ENCODE assay signal across 2 cellular contexts in the genomic region with DNA sequence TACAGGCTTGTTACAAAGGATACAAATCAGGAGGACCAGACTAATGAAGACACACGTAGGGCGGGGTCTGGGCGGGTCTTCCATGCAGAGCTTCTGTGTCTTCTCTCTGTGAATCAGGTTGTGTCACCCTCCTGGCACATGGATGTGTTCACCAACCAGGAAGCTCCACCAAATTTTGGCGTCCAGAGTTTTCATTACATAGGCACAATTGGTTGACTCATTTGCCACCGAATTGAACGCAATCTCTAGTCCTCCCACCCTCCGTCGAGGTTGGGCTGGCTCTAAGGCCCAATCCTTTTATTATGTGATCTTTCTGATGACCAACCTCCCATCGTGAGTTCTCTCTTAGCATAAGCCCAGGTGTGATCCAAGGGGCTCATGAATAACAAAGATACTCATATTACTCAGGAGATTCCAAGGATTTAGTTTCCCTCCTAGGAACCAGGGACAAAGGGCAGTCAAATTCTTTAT.
TF ChIP-seq lines count a peak whose summit lies in the region.

No MANE protein-coding gene starts in this region.

TF ChIP-seq in GM23338, 12 proteins besides CTCF, POLR2A, EP300 and RAD21:
- TF ChIP-seq EZH2 (IDR thresholded peaks at IDR 0.05; ENCODE audit: low read depth, unreplicated experiment) (no peak), NANOG (IDR thresholded peaks at IDR 0.05; ENCODE audit: borderline replicate concordance) (peak; percentile 51; the same call in 1 of the 2 replicates), CREB1 (CRISPR knock-in tag; IDR thresholded peaks at IDR 0.05; ENCODE audit: low read depth) (peak; percentile 50; the same call in 1 of the 2 replicates)
- TF ChIP-seq, protein P1, sequence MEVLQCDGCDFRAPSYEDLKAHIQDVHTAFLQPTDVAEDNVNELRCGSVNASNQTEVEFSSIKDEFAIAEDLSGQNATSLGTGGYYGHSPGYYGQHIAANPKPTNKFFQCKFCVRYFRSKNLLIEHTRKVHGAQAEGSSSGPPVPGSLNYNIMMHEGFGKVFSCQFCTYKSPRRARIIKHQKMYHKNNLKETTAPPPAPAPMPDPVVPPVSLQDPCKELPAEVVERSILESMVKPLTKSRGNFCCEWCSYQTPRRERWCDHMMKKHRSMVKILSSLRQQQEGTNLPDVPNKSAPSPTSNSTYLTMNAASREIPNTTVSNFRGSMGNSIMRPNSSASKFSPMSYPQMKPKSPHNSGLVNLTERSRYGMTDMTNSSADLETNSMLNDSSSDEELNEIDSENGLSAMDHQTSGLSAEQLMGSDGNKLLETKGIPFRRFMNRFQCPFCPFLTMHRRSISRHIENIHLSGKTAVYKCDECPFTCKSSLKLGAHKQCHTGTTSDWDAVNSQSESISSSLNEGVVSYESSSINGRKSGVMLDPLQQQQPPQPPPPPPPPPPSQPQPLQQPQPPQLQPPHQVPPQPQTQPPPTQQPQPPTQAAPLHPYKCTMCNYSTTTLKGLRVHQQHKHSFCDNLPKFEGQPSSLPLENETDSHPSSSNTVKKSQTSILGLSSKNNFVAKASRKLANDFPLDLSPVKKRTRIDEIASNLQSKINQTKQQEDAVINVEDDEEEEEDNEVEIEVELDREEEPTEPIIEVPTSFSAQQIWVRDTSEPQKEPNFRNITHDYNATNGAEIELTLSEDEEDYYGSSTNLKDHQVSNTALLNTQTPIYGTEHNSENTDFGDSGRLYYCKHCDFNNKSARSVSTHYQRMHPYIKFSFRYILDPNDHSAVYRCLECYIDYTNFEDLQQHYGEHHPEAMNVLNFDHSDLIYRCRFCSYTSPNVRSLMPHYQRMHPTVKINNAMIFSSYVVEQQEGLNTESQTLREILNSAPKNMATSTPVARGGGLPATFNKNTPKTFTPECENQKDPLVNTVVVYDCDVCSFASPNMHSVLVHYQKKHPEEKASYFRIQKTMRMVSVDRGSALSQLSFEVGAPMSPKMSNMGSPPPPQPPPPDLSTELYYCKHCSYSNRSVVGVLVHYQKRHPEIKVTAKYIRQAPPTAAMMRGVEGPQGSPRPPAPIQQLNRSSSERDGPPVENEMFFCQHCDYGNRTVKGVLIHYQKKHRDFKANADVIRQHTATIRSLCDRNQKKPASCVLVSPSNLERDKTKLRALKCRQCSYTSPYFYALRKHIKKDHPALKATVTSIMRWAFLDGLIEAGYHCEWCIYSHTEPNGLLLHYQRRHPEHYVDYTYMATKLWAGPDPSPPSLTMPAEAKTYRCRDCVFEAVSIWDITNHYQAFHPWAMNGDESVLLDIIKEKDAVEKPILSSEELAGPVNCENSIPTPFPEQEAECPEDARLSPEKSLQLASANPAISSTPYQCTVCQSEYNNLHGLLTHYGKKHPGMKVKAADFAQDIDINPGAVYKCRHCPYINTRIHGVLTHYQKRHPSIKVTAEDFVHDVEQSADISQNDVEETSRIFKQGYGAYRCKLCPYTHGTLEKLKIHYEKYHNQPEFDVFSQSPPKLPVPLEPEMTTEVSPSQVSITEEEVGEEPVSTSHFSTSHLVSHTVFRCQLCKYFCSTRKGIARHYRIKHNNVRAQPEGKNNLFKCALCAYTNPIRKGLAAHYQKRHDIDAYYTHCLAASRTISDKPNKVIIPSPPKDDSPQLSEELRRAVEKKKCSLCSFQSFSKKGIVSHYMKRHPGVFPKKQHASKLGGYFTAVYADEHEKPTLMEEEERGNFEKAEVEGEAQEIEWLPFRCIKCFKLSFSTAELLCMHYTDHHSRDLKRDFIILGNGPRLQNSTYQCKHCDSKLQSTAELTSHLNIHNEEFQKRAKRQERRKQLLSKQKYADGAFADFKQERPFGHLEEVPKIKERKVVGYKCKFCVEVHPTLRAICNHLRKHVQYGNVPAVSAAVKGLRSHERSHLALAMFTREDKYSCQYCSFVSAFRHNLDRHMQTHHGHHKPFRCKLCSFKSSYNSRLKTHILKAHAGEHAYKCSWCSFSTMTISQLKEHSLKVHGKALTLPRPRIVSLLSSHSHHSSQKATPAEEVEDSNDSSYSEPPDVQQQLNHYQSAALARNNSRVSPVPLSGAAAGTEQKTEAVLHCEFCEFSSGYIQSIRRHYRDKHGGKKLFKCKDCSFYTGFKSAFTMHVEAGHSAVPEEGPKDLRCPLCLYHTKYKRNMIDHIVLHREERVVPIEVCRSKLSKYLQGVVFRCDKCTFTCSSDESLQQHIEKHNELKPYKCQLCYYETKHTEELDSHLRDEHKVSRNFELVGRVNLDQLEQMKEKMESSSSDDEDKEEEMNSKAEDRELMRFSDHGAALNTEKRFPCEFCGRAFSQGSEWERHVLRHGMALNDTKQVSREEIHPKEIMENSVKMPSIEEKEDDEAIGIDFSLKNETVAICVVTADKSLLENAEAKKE (CRISPR knock-in tag; IDR thresholded peaks at IDR 0.05): 0 out of 2 replicates have a peak, but pooled peaks have one; percentile 12

TF ChIP-seq in H1, 55 proteins besides CTCF, POLR2A, EP300 and RAD21:
- TF ChIP-seq, protein P2, sequence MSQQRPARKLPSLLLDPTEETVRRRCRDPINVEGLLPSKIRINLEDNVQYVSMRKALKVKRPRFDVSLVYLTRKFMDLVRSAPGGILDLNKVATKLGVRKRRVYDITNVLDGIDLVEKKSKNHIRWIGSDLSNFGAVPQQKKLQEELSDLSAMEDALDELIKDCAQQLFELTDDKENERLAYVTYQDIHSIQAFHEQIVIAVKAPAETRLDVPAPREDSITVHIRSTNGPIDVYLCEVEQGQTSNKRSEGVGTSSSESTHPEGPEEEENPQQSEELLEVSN (IDR thresholded peaks at IDR 0.05): peak; percentile 57
- TF ChIP-seq TCF12 (IDR thresholded peaks at IDR 0.05; ENCODE audit: low read depth, low read length): peak; percentile 92
- peak; percentile 50 for TF ChIP-seq TAF7 (optimal IDR thresholded peaks at IDR 0.05; ENCODE audit: borderline replicate concordance, low read depth, low read length)
- peak; percentile 76 for TF ChIP-seq POLR2AphosphoS5 (IDR thresholded peaks at IDR 0.05; ENCODE audit: low read depth, low read length)
- TF ChIP-seq TBP (IDR thresholded peaks at IDR 0.05; ENCODE audit: low read depth, low read length): peak; percentile 43; the same call in 1 of the 2 replicates
- TF ChIP-seq NANOG (IDR thresholded peaks at IDR 0.05; ENCODE audit: insufficient read depth, low read depth, low read length, poor library complexity, severe bottlenecking): no peak
- no peak for TF ChIP-seq YY1 (IDR thresholded peaks at IDR 0.05; ENCODE audit: low read depth, low read length)
- TF ChIP-seq, protein P3, sequence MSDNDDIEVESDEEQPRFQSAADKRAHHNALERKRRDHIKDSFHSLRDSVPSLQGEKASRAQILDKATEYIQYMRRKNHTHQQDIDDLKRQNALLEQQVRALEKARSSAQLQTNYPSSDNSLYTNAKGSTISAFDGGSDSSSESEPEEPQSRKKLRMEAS (IDR thresholded peaks at IDR 0.05): peak; percentile 32; the same call in 1 of the 2 replicates
- TF ChIP-seq EGR1 (IDR thresholded peaks at IDR 0.05; ENCODE audit: borderline replicate concordance, low read depth, low read length): no peak
- TF ChIP-seq SP1 (IDR thresholded peaks at IDR 0.05; ENCODE audit: low read depth, low read length): peak; percentile 38; the same call in 1 of the 2 replicates
- 0 out of 2 replicates have a peak, but pooled peaks have one; percentile 46 for TF ChIP-seq POU5F1 (IDR thresholded peaks at IDR 0.05; ENCODE audit: low read depth, low read length)
- TF ChIP-seq, protein P4, sequence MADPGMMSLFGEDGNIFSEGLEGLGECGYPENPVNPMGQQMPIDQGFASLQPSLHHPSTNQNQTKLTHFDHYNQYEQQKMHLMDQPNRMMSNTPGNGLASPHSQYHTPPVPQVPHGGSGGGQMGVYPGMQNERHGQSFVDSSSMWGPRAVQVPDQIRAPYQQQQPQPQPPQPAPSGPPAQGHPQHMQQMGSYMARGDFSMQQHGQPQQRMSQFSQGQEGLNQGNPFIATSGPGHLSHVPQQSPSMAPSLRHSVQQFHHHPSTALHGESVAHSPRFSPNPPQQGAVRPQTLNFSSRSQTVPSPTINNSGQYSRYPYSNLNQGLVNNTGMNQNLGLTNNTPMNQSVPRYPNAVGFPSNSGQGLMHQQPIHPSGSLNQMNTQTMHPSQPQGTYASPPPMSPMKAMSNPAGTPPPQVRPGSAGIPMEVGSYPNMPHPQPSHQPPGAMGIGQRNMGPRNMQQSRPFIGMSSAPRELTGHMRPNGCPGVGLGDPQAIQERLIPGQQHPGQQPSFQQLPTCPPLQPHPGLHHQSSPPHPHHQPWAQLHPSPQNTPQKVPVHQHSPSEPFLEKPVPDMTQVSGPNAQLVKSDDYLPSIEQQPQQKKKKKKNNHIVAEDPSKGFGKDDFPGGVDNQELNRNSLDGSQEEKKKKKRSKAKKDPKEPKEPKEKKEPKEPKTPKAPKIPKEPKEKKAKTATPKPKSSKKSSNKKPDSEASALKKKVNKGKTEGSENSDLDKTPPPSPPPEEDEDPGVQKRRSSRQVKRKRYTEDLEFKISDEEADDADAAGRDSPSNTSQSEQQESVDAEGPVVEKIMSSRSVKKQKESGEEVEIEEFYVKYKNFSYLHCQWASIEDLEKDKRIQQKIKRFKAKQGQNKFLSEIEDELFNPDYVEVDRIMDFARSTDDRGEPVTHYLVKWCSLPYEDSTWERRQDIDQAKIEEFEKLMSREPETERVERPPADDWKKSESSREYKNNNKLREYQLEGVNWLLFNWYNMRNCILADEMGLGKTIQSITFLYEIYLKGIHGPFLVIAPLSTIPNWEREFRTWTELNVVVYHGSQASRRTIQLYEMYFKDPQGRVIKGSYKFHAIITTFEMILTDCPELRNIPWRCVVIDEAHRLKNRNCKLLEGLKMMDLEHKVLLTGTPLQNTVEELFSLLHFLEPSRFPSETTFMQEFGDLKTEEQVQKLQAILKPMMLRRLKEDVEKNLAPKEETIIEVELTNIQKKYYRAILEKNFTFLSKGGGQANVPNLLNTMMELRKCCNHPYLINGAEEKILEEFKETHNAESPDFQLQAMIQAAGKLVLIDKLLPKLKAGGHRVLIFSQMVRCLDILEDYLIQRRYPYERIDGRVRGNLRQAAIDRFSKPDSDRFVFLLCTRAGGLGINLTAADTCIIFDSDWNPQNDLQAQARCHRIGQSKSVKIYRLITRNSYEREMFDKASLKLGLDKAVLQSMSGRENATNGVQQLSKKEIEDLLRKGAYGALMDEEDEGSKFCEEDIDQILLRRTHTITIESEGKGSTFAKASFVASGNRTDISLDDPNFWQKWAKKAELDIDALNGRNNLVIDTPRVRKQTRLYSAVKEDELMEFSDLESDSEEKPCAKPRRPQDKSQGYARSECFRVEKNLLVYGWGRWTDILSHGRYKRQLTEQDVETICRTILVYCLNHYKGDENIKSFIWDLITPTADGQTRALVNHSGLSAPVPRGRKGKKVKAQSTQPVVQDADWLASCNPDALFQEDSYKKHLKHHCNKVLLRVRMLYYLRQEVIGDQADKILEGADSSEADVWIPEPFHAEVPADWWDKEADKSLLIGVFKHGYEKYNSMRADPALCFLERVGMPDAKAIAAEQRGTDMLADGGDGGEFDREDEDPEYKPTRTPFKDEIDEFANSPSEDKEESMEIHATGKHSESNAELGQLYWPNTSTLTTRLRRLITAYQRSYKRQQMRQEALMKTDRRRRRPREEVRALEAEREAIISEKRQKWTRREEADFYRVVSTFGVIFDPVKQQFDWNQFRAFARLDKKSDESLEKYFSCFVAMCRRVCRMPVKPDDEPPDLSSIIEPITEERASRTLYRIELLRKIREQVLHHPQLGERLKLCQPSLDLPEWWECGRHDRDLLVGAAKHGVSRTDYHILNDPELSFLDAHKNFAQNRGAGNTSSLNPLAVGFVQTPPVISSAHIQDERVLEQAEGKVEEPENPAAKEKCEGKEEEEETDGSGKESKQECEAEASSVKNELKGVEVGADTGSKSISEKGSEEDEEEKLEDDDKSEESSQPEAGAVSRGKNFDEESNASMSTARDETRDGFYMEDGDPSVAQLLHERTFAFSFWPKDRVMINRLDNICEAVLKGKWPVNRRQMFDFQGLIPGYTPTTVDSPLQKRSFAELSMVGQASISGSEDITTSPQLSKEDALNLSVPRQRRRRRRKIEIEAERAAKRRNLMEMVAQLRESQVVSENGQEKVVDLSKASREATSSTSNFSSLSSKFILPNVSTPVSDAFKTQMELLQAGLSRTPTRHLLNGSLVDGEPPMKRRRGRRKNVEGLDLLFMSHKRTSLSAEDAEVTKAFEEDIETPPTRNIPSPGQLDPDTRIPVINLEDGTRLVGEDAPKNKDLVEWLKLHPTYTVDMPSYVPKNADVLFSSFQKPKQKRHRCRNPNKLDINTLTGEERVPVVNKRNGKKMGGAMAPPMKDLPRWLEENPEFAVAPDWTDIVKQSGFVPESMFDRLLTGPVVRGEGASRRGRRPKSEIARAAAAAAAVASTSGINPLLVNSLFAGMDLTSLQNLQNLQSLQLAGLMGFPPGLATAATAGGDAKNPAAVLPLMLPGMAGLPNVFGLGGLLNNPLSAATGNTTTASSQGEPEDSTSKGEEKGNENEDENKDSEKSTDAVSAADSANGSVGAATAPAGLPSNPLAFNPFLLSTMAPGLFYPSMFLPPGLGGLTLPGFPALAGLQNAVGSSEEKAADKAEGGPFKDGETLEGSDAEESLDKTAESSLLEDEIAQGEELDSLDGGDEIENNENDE (IDR thresholded peaks at IDR 0.05; ENCODE audit: insufficient replicate concordance, low read length): no peak
- peak; percentile 20; the same call in 1 of the 2 replicates for TF ChIP-seq TAF1 (IDR thresholded peaks at IDR 0.05; ENCODE audit: low read depth, low read length)
- peak; percentile 71 for TF ChIP-seq TEAD4 (IDR thresholded peaks at IDR 0.05; ENCODE audit: low read depth, low read length)
